ENCODE assay signal across 11 cellular contexts in genomic region chr1:205298191-205298994, GRCh38. TPM values are rescaled to one million over a fixed set of nuclear protein-coding genes. Genes with fewer than 3 reads are reported as not detected.
DNase-seq lines count a peak whose midpoint lies in the region; FAIRE-seq and TF ChIP-seq lines count a peak whose summit lies in the region.
"Had no signal": no experiment of that assay in that cellular context is flagged by ENCODE, and none has a peak within 500 bp of the region (broad histone marks: within the 10 kb centered on the region; RNA-seq: fewer than 3 reads in every experiment).

No MANE protein-coding gene starts in this region.

- peaks cover 14% of the 10 kb centered on the region for H3K4me1 Mint-ChIP-seq in activated CD4-positive, alpha-beta memory T cell treated with anti-CD3 and anti-CD28 coated beads, Interleukin-2, amount 10 ng/mL, durations not matched to agents 7 days and 5 days
- H3K4me1 Mint-ChIP-seq in endothelial cell (ENCODE audit: unreplicated experiment) = peaks cover 35% of the 10 kb centered on the region

- H3K4me2 ChIP-seq in fibroblast of lung (ENCODE audit: extremely low read depth, insufficient read depth, low read length) (peak overlapping the region; percentile 47), skeletal muscle satellite cell (ENCODE audit: low read length) (peak overlapping the region; percentile 72)

- POLR2A ChIA-PET in activated CD4-positive, alpha-beta memory T cell treated with anti-CD3 and anti-CD28 coated beads, Interleukin-2, amount 10 ng/mL, durations not matched to agents 7 days and 5 days (lab: Charles Lee) = interaction anchor here (0.7 to 1.6 kb wide), 2 partner anchors 9 to 10 kb away, joined by 3 to 4 read pairs; no protein-coding TSS in a partner anchor

- H3K4me1 ChIP-seq in fibroblast of lung (ENCODE audit: control insufficient read depth, extremely low read depth, insufficient read depth, low read length) (peaks cover 47% of the 10 kb centered on the region), skeletal muscle satellite cell (ENCODE audit: control insufficient read depth, insufficient read depth, low read length) (peaks cover 62% of the 10 kb centered on the region), tibial artery (peaks cover 0 to 40% (median 20%) of the 10 kb centered on the region in 4 donors)

- DNase-seq in DMS153 (lab: John Stamatoyannopoulos, UW) (peak; percentile 34), DMS153 treated with DMSO at 0.1 percent for 48 hours (lab: John Stamatoyannopoulos, UW; ENCODE audit: unreplicated experiment) (no peak), RCC 7860 (ENCODE audit: low spot score) (peak; percentile 97), fibroblast of lung (ENCODE audit: low read depth in 2 of 2) (peak; percentile 86 to 98), tibial artery (no peak), endothelial cell (ENCODE audit: low spot score) (no peak)
- DNase-seq in activated CD4-positive, alpha-beta memory T cell treated with anti-CD3 and anti-CD28 coated beads, Interleukin-2, amount 10 ng/mL, durations not matched to agents 7 days and 5 days = no peak
- DNase-seq: 8988T, cerebellar nuclear complex had no signal

- H3K27ac Mint-ChIP-seq in activated CD4-positive, alpha-beta memory T cell treated with anti-CD3 and anti-CD28 coated beads, Interleukin-2, amount 10 ng/mL, durations not matched to agents 7 days and 5 days = no peak overlapping the region
- no peak overlapping the region for H3K27ac Mint-ChIP-seq in endothelial cell (ENCODE audit: unreplicated experiment)

- H3K27me3 ChIP-seq in fibroblast of lung (ENCODE audit: control insufficient read depth, insufficient read depth, low read length) (no peaks in the 10 kb centered on the region), skeletal muscle satellite cell (ENCODE audit: control insufficient read depth, insufficient read depth, low read length) (no peaks in the 10 kb centered on the region), tibial artery (no peaks in the 10 kb centered on the region)
- H3K27me3 ChIP-seq: right atrium auricular region had no signal

- no peak overlapping the region for H3K4me3 Mint-ChIP-seq in activated CD4-positive, alpha-beta memory T cell treated with anti-CD3 and anti-CD28 coated beads, Interleukin-2, amount 10 ng/mL, durations not matched to agents 7 days and 5 days
- no peak overlapping the region for H3K4me3 Mint-ChIP-seq in endothelial cell (ENCODE audit: unreplicated experiment)

- H3K27ac ChIP-seq in fibroblast of lung (ENCODE audit: insufficient read depth, low read length) (peak overlapping the region; percentile 95), tibial artery (no peak overlapping the region)
- H3K27ac ChIP-seq: right atrium auricular region had no signal

- intact Hi-C loops in tibial artery (cut with DNase I; ENCODE audit: low total_unique reads) = loop anchor here (5.0 kb wide), 1 partner anchor 94 kb away; no protein-coding TSS in a partner anchor

- peaks cover 10% of the 10 kb centered on the region for H3K36me3 Mint-ChIP-seq in activated CD4-positive, alpha-beta memory T cell treated with anti-CD3 and anti-CD28 coated beads, Interleukin-2, amount 10 ng/mL, durations not matched to agents 7 days and 5 days (ENCODE audit: low read depth)
- H3K36me3 Mint-ChIP-seq in endothelial cell (ENCODE audit: low read depth, unreplicated experiment) = peaks cover 5% of the 10 kb centered on the region

- no peaks in the 10 kb centered on the region for H3K79me2 ChIP-seq in fibroblast of lung (ENCODE audit: control insufficient read depth, insufficient read depth, low read length)

- FAIRE-seq in RCC 7860 (lab: Jason Lieb, UNC) = peak; percentile 86

- H2AFZ ChIP-seq in fibroblast of lung (ENCODE audit: low read length) = peak overlapping the region; percentile 24

- H3K36me3 ChIP-seq in fibroblast of lung (ENCODE audit: control insufficient read depth, insufficient read depth, low read length) (peaks cover 4% of the 10 kb centered on the region), skeletal muscle satellite cell (ENCODE audit: insufficient read depth, low read length) (peaks cover 10% of the 10 kb centered on the region), tibial artery (peaks cover 0 to 4% (median 3%) of the 10 kb centered on the region in 3 donors)

- no peaks in the 10 kb centered on the region for H4K20me1 ChIP-seq in fibroblast of lung (ENCODE audit: control insufficient read depth, extremely low read depth, insufficient read depth, low read length)

- H3K9ac ChIP-seq in fibroblast of lung (ENCODE audit: insufficient read depth, low read length) (peak overlapping the region; percentile 43), skeletal muscle satellite cell (ENCODE audit: low read depth, low read length) (peak overlapping the region; percentile 74)

- TF ChIP-seq CTCF in fibroblast of lung (conservative IDR thresholded peaks at IDR 0.05 in 1 of 2, IDR thresholded peaks at IDR 0.05 in 1 of 2; ENCODE audit: low read depth in 1 of 2, low read length in 2 of 2) (no peak), tibial artery (IDR thresholded peaks at IDR 0.05) (no peak), endothelial cell (IDR thresholded peaks at IDR 0.05; ENCODE audit: unreplicated experiment) (no peak)

- peaks cover 8% of the 10 kb centered on the region for H3K27me3 Mint-ChIP-seq in activated CD4-positive, alpha-beta memory T cell treated with anti-CD3 and anti-CD28 coated beads, Interleukin-2, amount 10 ng/mL, durations not matched to agents 7 days and 5 days
- H3K27me3 Mint-ChIP-seq in endothelial cell (ENCODE audit: unreplicated experiment) = peaks cover 8% of the 10 kb centered on the region

- no peak overlapping the region for H3K4me3 ChIP-seq in fibroblast of lung (replicated peaks in 1 of 4; ENCODE audit: control extremely low read depth in 1 of 4, insufficient read depth in 1 of 4, low read depth in 3 of 4, low read length in 4 of 4)
- peak overlapping the region; percentile 38 for H3K4me3 ChIP-seq in skeletal muscle satellite cell (ENCODE audit: low read length)
- no peak overlapping the region for H3K4me3 ChIP-seq in tibial artery
- H3K4me3 ChIP-seq: right atrium auricular region had no signal

- CTCF ChIA-PET in activated CD4-positive, alpha-beta memory T cell treated with anti-CD3 and anti-CD28 coated beads, Interleukin-2, amount 10 ng/mL, durations not matched to agents 7 days and 5 days (lab: Charles Lee) = interaction anchor here (0.6 to 1.9 kb wide), 5 partner anchors 12 to 101 kb away, joined by 3 to 9 read pairs (median 4); no protein-coding TSS in a partner anchor

- H3K9me3 ChIP-seq in fibroblast of lung (ENCODE audit: control insufficient read depth, insufficient read depth, low read depth, low read length) = no peaks in the 10 kb centered on the region
- no peaks in the 10 kb centered on the region for H3K9me3 ChIP-seq in skeletal muscle satellite cell (replicated peaks; ENCODE audit: low read length)
- no peaks in the 10 kb centered on the region for H3K9me3 ChIP-seq in tibial artery
- H3K9me3 ChIP-seq: right atrium auricular region had no signal

- H3K9me3 Mint-ChIP-seq in activated CD4-positive, alpha-beta memory T cell treated with anti-CD3 and anti-CD28 coated beads, Interleukin-2, amount 10 ng/mL, durations not matched to agents 7 days and 5 days = no peaks in the 10 kb centered on the region
- no peaks in the 10 kb centered on the region for H3K9me3 Mint-ChIP-seq in endothelial cell (ENCODE audit: unreplicated experiment)

RNA-seq across cellular contexts. Expression of gene NUAK2, which starts 23.2 kb away (rescaled TPM):
- 1.0 and 1.7 TPM in 2 replicates for total RNA-seq in fibroblast of lung
- polyA plus RNA-seq in fibroblast of lung = 2.0 and 4.9 TPM in 2 replicates
- polyA plus RNA-seq in fibroblast of lung (2012) = 2.4 and 5.6 TPM in 2 replicates
- polyA minus RNA-seq in fibroblast of lung (ENCODE audit: low replicate concordance) = 4.1 and 13.6 TPM in 2 replicates
- 0.25 and 1.1 TPM in 2 replicates for total RNA-seq in skeletal muscle satellite cell (2012; rRNA removed)
- total RNA-seq in activated CD4-positive, alpha-beta memory T cell treated with anti-CD3 and anti-CD28 coated beads, Interleukin-2, amount 10 ng/mL, durations not matched to agents 7 days and 5 days = 10 to 100 TPM; 12.4 to 13.0 TPM
- total RNA-seq in endothelial cell (ENCODE audit: unreplicated experiment) = 3.6 TPM

RNA-seq across cellular contexts. Expression of gene KLHDC8A, which starts 58.3 kb away (rescaled TPM):
- total RNA-seq in fibroblast of lung (not detected in 2 replicates), endothelial cell (ENCODE audit: unreplicated experiment) (1.5 TPM)
- not detected in 2 replicates for polyA plus RNA-seq in fibroblast of lung
- polyA plus RNA-seq in fibroblast of lung (2012) = not detected in 2 replicates
- polyA minus RNA-seq in fibroblast of lung (ENCODE audit: low replicate concordance) = not detected in 2 replicates
- not detected in 2 replicates for total RNA-seq in skeletal muscle satellite cell (2012; rRNA removed)
- total RNA-seq in activated CD4-positive, alpha-beta memory T cell treated with anti-CD3 and anti-CD28 coated beads, Interleukin-2, amount 10 ng/mL, durations not matched to agents 7 days and 5 days = not detected

Comparison
In these comparisons a context has a peak if more than half of its experiments do, and no peak if none do; other contexts are left out.
1. DNase-seq: peak in DMS153 (single experiment), RCC 7860 (single experiment) and fibroblast of lung (2 of 2); none in DMS153 treated with DMSO at 0.1 percent for 48 hours (single experiment), activated CD4-positive, alpha-beta memory T cell treated with anti-CD3 and anti-CD28 coated beads, Interleukin-2, amount 10 ng/mL, durations not matched to agents 7 days and 5 days (single experiment), tibial artery (0 of 2) and endothelial cell (single experiment).